Comparison of ENCODE assay signal across 1 cellular context in the genomic region with DNA sequence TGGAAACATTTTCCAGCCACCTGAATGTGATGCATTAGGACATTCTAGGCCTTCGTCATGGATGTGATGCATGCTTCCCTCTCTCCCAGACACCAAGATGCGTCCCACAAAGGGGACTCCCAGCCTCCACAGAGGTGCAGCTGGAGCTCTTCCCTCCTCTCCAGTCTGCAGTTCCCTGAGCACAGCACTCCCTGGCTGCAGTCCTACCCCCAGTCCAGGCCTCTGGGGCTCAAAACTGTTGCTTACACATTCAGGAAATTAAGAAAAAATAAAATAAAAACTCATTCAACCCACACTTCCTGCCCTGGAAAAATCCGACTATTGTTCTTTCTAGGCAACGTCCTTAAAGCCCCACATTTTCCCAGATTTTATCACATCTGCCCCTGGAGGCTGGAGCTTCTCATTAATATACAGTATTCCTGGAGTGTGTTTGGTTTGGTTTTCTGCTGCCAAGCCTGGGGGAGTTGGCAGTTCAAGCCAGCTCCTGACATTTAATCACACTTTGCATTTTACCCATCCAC.
TF ChIP-seq lines count a peak whose summit lies in the region.

No MANE protein-coding gene starts in this region.

TF ChIP-seq in WTC11, 78 proteins besides CTCF, POLR2A, EP300 and RAD21 (continued from another document):
- TF ChIP-seq ZBTB21 (CRISPR knock-in tag; IDR thresholded peaks at IDR 0.05; ENCODE audit: borderline replicate concordance), result no peak
- no peak for TF ChIP-seq CREB1 (CRISPR knock-in tag; IDR thresholded peaks at IDR 0.05)
- TF ChIP-seq, protein P1, sequence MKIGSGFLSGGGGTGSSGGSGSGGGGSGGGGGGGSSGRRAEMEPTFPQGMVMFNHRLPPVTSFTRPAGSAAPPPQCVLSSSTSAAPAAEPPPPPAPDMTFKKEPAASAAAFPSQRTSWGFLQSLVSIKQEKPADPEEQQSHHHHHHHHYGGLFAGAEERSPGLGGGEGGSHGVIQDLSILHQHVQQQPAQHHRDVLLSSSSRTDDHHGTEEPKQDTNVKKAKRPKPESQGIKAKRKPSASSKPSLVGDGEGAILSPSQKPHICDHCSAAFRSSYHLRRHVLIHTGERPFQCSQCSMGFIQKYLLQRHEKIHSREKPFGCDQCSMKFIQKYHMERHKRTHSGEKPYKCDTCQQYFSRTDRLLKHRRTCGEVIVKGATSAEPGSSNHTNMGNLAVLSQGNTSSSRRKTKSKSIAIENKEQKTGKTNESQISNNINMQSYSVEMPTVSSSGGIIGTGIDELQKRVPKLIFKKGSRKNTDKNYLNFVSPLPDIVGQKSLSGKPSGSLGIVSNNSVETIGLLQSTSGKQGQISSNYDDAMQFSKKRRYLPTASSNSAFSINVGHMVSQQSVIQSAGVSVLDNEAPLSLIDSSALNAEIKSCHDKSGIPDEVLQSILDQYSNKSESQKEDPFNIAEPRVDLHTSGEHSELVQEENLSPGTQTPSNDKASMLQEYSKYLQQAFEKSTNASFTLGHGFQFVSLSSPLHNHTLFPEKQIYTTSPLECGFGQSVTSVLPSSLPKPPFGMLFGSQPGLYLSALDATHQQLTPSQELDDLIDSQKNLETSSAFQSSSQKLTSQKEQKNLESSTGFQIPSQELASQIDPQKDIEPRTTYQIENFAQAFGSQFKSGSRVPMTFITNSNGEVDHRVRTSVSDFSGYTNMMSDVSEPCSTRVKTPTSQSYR (CRISPR knock-in tag; IDR thresholded peaks at IDR 0.05), result no peak
